ENCODE assay signal across 8 cellular contexts in genomic region chr4:69830529-69831269, GRCh38. TPM values are rescaled to one million over a fixed set of nuclear protein-coding genes. Genes with fewer than 3 reads are reported as not detected.
DNase-seq lines count a peak whose midpoint lies in the region; ATAC-seq and TF ChIP-seq lines count a peak whose summit lies in the region.

No MANE protein-coding gene starts in this region.

- peak overlapping the region; percentile 94 for H3K27ac ChIP-seq in C4-2B

- DNase-seq in NCI-H510A treated with DMSO at 0.1 percent for 48 hours (lab: John Stamatoyannopoulos, UW) (peak; percentile 91), glomerular visceral epithelial cell (ENCODE audit: extremely low spot score) (peak; percentile 20), sciatic nerve (ENCODE audit: low spot score) (no peak), AG08395 (ENCODE audit: low spot score) (no peak)

- peak; percentile 37 for TF ChIP-seq CTCF in C4-2B (conservative IDR thresholded peaks at IDR 0.05)

- intact Hi-C loops in sciatic nerve (cut with DNase I), result no loop called here

- peak; percentile 43 for ATAC-seq in GM21526 (IDR thresholded peaks at IDR 0.05; ENCODE audit: low FRiP score, unreplicated experiment)
- ATAC-seq in sciatic nerve, result no peak
- no peak for ATAC-seq in GM21619 (IDR thresholded peaks at IDR 0.05; ENCODE audit: unreplicated experiment)
- no peak for ATAC-seq in GM18873 (IDR thresholded peaks at IDR 0.05; ENCODE audit: low FRiP score, unreplicated experiment)

RNA-seq across cellular contexts. Expression of gene SULT1E1, which starts 29.2 kb away (rescaled TPM):
- not detected for total RNA-seq in sciatic nerve

Comparison
In these comparisons a context has a peak if more than half of its experiments do, and no peak if none do; other contexts are left out.
1. DNase-seq: peak in NCI-H510A treated with DMSO at 0.1 percent for 48 hours (single experiment) and glomerular visceral epithelial cell (single experiment); none in sciatic nerve (single experiment) and AG08395 (single experiment).